In genomic region chr5:16712600-16712999, GRCh38 we compare ENCODE assay signal across 1 cellular context.
TF ChIP-seq lines count a peak whose summit lies in the region.

No MANE protein-coding gene starts in this region.

TF ChIP-seq in H1, 55 proteins besides CTCF, POLR2A, EP300 and RAD21 (continued from another document):
- TF ChIP-seq CHD7 (IDR thresholded peaks at IDR 0.05; ENCODE audit: insufficient replicate concordance, low read length) (no peak), SIRT6 (IDR thresholded peaks at IDR 0.05; ENCODE audit: low read length) (no peak), CHD1 (IDR thresholded peaks at IDR 0.05; ENCODE audit: low read depth, low read length) (no peak), KDM1A (IDR thresholded peaks at IDR 0.05; ENCODE audit: borderline replicate concordance, low read length) (no peak), CBX5 (IDR thresholded peaks at IDR 0.05; ENCODE audit: low read depth, low read length) (no peak), CEBPB (IDR thresholded peaks at IDR 0.05; ENCODE audit: low read depth, low read length) (no peak), SP2 (IDR thresholded peaks at IDR 0.05; ENCODE audit: low read length) (no peak), KDM4A (IDR thresholded peaks at IDR 0.05; ENCODE audit: low read depth, low read length, severe bottlenecking) (no peak), ZNF274 (IDR thresholded peaks at IDR 0.05; ENCODE audit: borderline replicate concordance, extremely low read depth, low read length) (no peak), BCL11A (IDR thresholded peaks at IDR 0.05; ENCODE audit: low read depth in 2 of 2, low read length in 2 of 2) (no peak), RXRA (IDR thresholded peaks at IDR 0.05; ENCODE audit: insufficient read depth, low read depth, low read length) (no peak), CHD2 (IDR thresholded peaks at IDR 0.05; ENCODE audit: low read length) (no peak), GABPA (IDR thresholded peaks at IDR 0.05; ENCODE audit: borderline replicate concordance, insufficient read depth, low read length) (no peak), EGR1 (IDR thresholded peaks at IDR 0.05; ENCODE audit: borderline replicate concordance, low read depth, low read length) (no peak), CTBP2 (IDR thresholded peaks at IDR 0.05; ENCODE audit: borderline replicate concordance, insufficient read depth, insufficient read length, low read length) (no peak), TAF1 (IDR thresholded peaks at IDR 0.05; ENCODE audit: low read depth, low read length) (no peak), TEAD4 (IDR thresholded peaks at IDR 0.05; ENCODE audit: low read depth, low read length) (no peak)
- TF ChIP-seq, protein P1, sequence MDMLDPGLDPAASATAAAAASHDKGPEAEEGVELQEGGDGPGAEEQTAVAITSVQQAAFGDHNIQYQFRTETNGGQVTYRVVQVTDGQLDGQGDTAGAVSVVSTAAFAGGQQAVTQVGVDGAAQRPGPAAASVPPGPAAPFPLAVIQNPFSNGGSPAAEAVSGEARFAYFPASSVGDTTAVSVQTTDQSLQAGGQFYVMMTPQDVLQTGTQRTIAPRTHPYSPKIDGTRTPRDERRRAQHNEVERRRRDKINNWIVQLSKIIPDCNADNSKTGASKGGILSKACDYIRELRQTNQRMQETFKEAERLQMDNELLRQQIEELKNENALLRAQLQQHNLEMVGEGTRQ (IDR thresholded peaks at IDR 0.05; ENCODE audit: low read length), result no peak
TF ChIP-seq in H1: peak in this region for 0.
